ENCODE assay signal across 1 cellular context in genomic region chr16:3123986-3124886, GRCh38.
TF ChIP-seq lines count a peak whose summit lies in the region.

No MANE protein-coding gene starts in this region.

TF ChIP-seq in K562, 482 proteins besides CTCF, POLR2A, EP300 and RAD21 (continued from another document and continues in another):
- peak; percentile 75; the same call in 1 of the 2 replicates for TF ChIP-seq RREB1 (CRISPR knock-in tag; IDR thresholded peaks at IDR 0.05)
- TF ChIP-seq HINFP (tag; conservative IDR thresholded peaks at IDR 0.05; ENCODE audit: low read depth), result no peak
- TF ChIP-seq EP400 (IDR thresholded peaks at IDR 0.05), result peak; percentile 72
- no peak for TF ChIP-seq CGGBP1 (CRISPR knock-in tag; IDR thresholded peaks at IDR 0.05)
- no peak for TF ChIP-seq MGA (IDR thresholded peaks at IDR 0.05)
- TF ChIP-seq CBX8 (IDR thresholded peaks at IDR 0.05; ENCODE audit: borderline replicate concordance, extremely low read depth, low read depth, low read length, poor library complexity, severe bottlenecking), result no peak
- TF ChIP-seq RUNX1 (IDR thresholded peaks at IDR 0.05; ENCODE audit: low read depth), result 0 out of 2 replicates have a peak, but pooled peaks have one; percentile 43
- no peak for TF ChIP-seq CREB3 (tag; conservative IDR thresholded peaks at IDR 0.05; ENCODE audit: low read depth)
- TF ChIP-seq RBM14 (IDR thresholded peaks at IDR 0.05; ENCODE audit: borderline replicate concordance, insufficient read depth, low read depth, low read length), result no peak
- TF ChIP-seq HNRNPLL (IDR thresholded peaks at IDR 0.05; ENCODE audit: low read depth, low read length, poor library complexity, severe bottlenecking), result peak; percentile 88
- no peak for TF ChIP-seq ZNF184 (CRISPR knock-in tag; IDR thresholded peaks at IDR 0.05)
- no peak for TF ChIP-seq ZKSCAN3 (CRISPR knock-in tag; IDR thresholded peaks at IDR 0.05)
- TF ChIP-seq NR4A1 (CRISPR knock-in tag; IDR thresholded peaks at IDR 0.05), result no peak
- no peak for TF ChIP-seq NR4A1 (tag; IDR thresholded peaks at IDR 0.05)
- TF ChIP-seq SFPQ (IDR thresholded peaks at IDR 0.05; ENCODE audit: low read depth, low read length), result no peak
- no peak for TF ChIP-seq PCBP2 (IDR thresholded peaks at IDR 0.05; ENCODE audit: low read depth, low read length, poor library complexity, severe bottlenecking)
- no peak for TF ChIP-seq ZNF77 (CRISPR knock-in tag; IDR thresholded peaks at IDR 0.05)
- TF ChIP-seq AFF1 (IDR thresholded peaks at IDR 0.05; ENCODE audit: low read depth in 1 of 2, partially characterized antibody in 2 of 2), result peak in 1 of 2 experiments; percentile 28
